ENCODE assay signal across 20 cellular contexts in genomic region chr5:6000867-6001266, GRCh38.
A peak's percentile ranks its signal among the peaks of the same experiment; 100 is the strongest.
DNase-seq lines count a peak whose midpoint lies in the region; ATAC-seq, FAIRE-seq and TF ChIP-seq lines count a peak whose summit lies in the region.
"Had no signal": no experiment of that assay in that cellular context is flagged by ENCODE, and none has a peak within 500 bp of the region (broad histone marks: within the 10 kb centered on the region; RNA-seq: fewer than 3 reads in every experiment).

No MANE protein-coding gene starts in this region.

- H3K4me1 ChIP-seq in osteoblast (ENCODE audit: insufficient read depth, low read length), result no peaks in the 10 kb centered on the region
- H3K4me1 ChIP-seq: BLaER1, Caco-2 had no signal

- H3K27ac ChIP-seq in osteoblast (ENCODE audit: low read depth, low read length), result no peak overlapping the region
- H3K27ac ChIP-seq: BLaER1, C4-2B, GM23248 had no signal

- H3K9me3 ChIP-seq in osteoblast (ENCODE audit: low read depth, low read length), result peaks cover 4% of the 10 kb centered on the region
- H3K9me3 ChIP-seq: Caco-2 had no signal

- no peaks in the 10 kb centered on the region for H3K27me3 ChIP-seq in osteoblast (ENCODE audit: insufficient read depth, low read length)
- H3K27me3 ChIP-seq: BLaER1 had no signal

- H3K27me3 Mint-ChIP-seq in natural killer cell (ENCODE audit: low read depth in 2 of 2), result no peaks in the 10 kb centered on the region
- H3K27me3 Mint-ChIP-seq: CD4-positive, CD25-positive, alpha-beta regulatory T cell had no signal

- H3K4me3 Mint-ChIP-seq in natural killer cell, result no peak overlapping the region
- H3K4me3 Mint-ChIP-seq: B cell; CD4-positive, CD25-positive, alpha-beta regulatory T cell; CD8-positive, alpha-beta T cell had no signal

- no peak overlapping the region for H2AFZ ChIP-seq in osteoblast (ENCODE audit: low read length)
- H2AFZ ChIP-seq: GM23248 had no signal

- DNase-seq in ecto neural progenitor cell (ENCODE audit: low spot score) (peak; percentile 44), iPS-NIHi11 (ENCODE audit: low spot score) (peak; percentile 15), osteoblast (ENCODE audit: insufficient read length, low spot score, missing footprints) (peak; percentile 72), HTR-8/SVneo (ENCODE audit: insufficient read length, low spot score) (no peak), natural killer cell (no peak)
- DNase-seq: Caco-2; CD4-positive, CD25-positive, alpha-beta regulatory T cell; CD8-positive, alpha-beta T cell; DMS153; DND-41; GM23248; HCEC 1CT had no signal

- no peak overlapping the region for H3K4me3 ChIP-seq in osteoblast (ENCODE audit: insufficient read depth, low read length)
- H3K4me3 ChIP-seq: BLaER1, GM23248 had no signal

- ATAC-seq in natural killer cell (no peak), GM21528 (IDR thresholded peaks at IDR 0.05; ENCODE audit: low FRiP score, unreplicated experiment) (no peak), GM21367 (IDR thresholded peaks at IDR 0.05; ENCODE audit: unreplicated experiment) (no peak)
- ATAC-seq: CD8-positive, alpha-beta T cell had no signal

- no peaks in the 10 kb centered on the region for H3K4me1 Mint-ChIP-seq in natural killer cell
- H3K4me1 Mint-ChIP-seq: B cell; CD4-positive, CD25-positive, alpha-beta regulatory T cell had no signal

- H3K36me3 Mint-ChIP-seq in natural killer cell, result peaks cover 8% of the 10 kb centered on the region
- H3K36me3 Mint-ChIP-seq: CD4-positive, CD25-positive, alpha-beta regulatory T cell; CD8-positive, alpha-beta T cell had no signal

- no peak overlapping the region for H3K27ac Mint-ChIP-seq in natural killer cell
- H3K27ac Mint-ChIP-seq: B cell; CD4-positive, CD25-positive, alpha-beta regulatory T cell; CD8-positive, alpha-beta T cell had no signal

- H3K79me2 ChIP-seq in osteoblast (ENCODE audit: insufficient read depth, low read length), result no peaks in the 10 kb centered on the region

- no peak for FAIRE-seq in HTR-8/SVneo (lab: Jason Lieb, UNC)
- FAIRE-seq: G401.6, GM12892, H54 had no signal

- no peaks in the 10 kb centered on the region for H3K36me3 ChIP-seq in osteoblast (ENCODE audit: insufficient read depth, low read length)
- H3K36me3 ChIP-seq: BLaER1 had no signal

- intact Hi-C loops in natural killer cell (cut with micrococcal nuclease), result no loop called here

- no peak overlapping the region for H3K4me2 ChIP-seq in osteoblast (ENCODE audit: insufficient read depth, low read length)
- H3K4me2 ChIP-seq: BLaER1 had no signal

- no peak for TF ChIP-seq CTCF in osteoblast (IDR thresholded peaks at IDR 0.05; ENCODE audit: extremely low read depth, low read depth, low read length)
- no peak for TF ChIP-seq CTCF in natural killer cell (IDR thresholded peaks at IDR 0.05)

- peaks cover 3% of the 10 kb centered on the region in 2 donors for H3K9me3 Mint-ChIP-seq in natural killer cell

- H4K20me1 ChIP-seq in osteoblast (ENCODE audit: insufficient read depth, low read length), result no peaks in the 10 kb centered on the region
- H4K20me1 ChIP-seq: BLaER1 had no signal

Comparison
In these comparisons a context has a peak if more than half of its experiments do, and no peak if none do; other contexts are left out.
1. DNase-seq: peak in ecto neural progenitor cell (single experiment), iPS-NIHi11 (single experiment) and osteoblast (single experiment); none in HTR-8/SVneo (single experiment) and natural killer cell (single experiment).